7 cellular contexts compared by ENCODE assay signal in genomic region chr7:143038635-143039034, GRCh38. TPM values are rescaled to one million over a fixed set of nuclear protein-coding genes. Genes with fewer than 3 reads are reported as not detected.
"Had no signal": no experiment of that assay in that cellular context is flagged by ENCODE, and none has a peak within 500 bp of the region (broad histone marks: within the 10 kb centered on the region; RNA-seq: fewer than 3 reads in every experiment).

No MANE protein-coding gene starts in this region.

- H3K9me3 Mint-ChIP-seq: GM23338 had no signal

- H3K4me3 Mint-ChIP-seq: GM23338, H9 had no signal

- H3K27ac Mint-ChIP-seq: GM23338, H9 had no signal

- DNase-seq: H9, HCEC 1CT, IMR-90, KG1 had no signal

RNA-seq across cellular contexts. Expression of gene OR9A2, which starts 11.7 kb away (rescaled TPM):
- total RNA-seq: GM23338, H1, H9, HT-29, IMR-90 had no signal

RNA-seq across cellular contexts. Expression of gene OR6V1, which starts 13.5 kb away (rescaled TPM):
- total RNA-seq: GM23338, H1, H9, HT-29, IMR-90 had no signal
